Comparison of ENCODE assay signal across 29 cellular contexts in genomic region chr4:24632011-24632410, GRCh38.
"Had no signal": no experiment of that assay in that cellular context is flagged by ENCODE, and none has a peak within 500 bp of the region (broad histone marks: within the 10 kb centered on the region; RNA-seq: fewer than 3 reads in every experiment).

No MANE protein-coding gene starts in this region.

- ATAC-seq: activated CD8-positive, alpha-beta T cell treated with anti-CD3 and anti-CD28 coated beads for 36 hours; activated naive CD8-positive, alpha-beta T cell treated with anti-CD3 and anti-CD28 coated beads, Interleukin-2, amount 50 U/mL, for 24 hours; activated T-cell treated with anti-CD3 and anti-CD28 coated beads, Interleukin-2, amount 50 U/mL, for 4 hours; activated T-cell treated with anti-CD3 and anti-CD28 coated beads, Interleukin-2, amount 50 U/mL, for 72 hours; activated T-helper 17 cell treated with anti-CD3 and anti-CD28 coated beads, Interleukin-2, amount 50 U/mL, for 72 hours had no signal

- H3K4me1 ChIP-seq: ascending aorta had no signal

- H3K27me3 ChIP-seq: ascending aorta, cardiac muscle cell had no signal

- H3K4me3 ChIP-seq: ascending aorta, cardiac muscle cell, coronary artery had no signal

- H3K9me3 ChIP-seq: ascending aorta had no signal

- H3K27ac ChIP-seq: ascending aorta, cardiac muscle cell, coronary artery, VCaP had no signal

- DNase-seq: activated B cell treated with CpG ODN at 0.5 μM for 24 hours; activated CD4-positive, alpha-beta memory T cell treated with anti-CD3 and anti-CD28 coated beads for 36 hours; activated CD4-positive, alpha-beta T cell treated with anti-CD3 and anti-CD28 coated beads for 4 hours; activated CD4-positive, alpha-beta T cell treated with anti-CD3 and anti-CD28 coated beads, Interleukin-2, amount 10 ng/mL, durations not matched to agents 24 days and 14 days; activated CD4-positive, alpha-beta T cell treated with anti-CD3 and anti-CD28 coated beads, Interleukin-2, amount 50 U/mL, for 1 hour; activated CD4-positive, alpha-beta T cell treated with anti-CD3 and anti-CD28 coated beads, Interleukin-2, amount 50 U/mL, for 4 hours; activated CD4-positive, CD25-positive, alpha-beta regulatory T cell treated with anti-CD3 and anti-CD28 coated beads, Interleukin-2, amount 50 U/mL, for 72 hours; activated CD8-positive, alpha-beta memory T cell treated with anti-CD3 and anti-CD28 coated beads, Interleukin-2, amount 50 U/mL, for 4 hours; activated CD8-positive, alpha-beta T cell treated with anti-CD3 and anti-CD28 coated beads for 36 hours; activated effector memory CD4-positive, alpha-beta T cell treated with anti-CD3 and anti-CD28 coated beads, Interleukin-2, amount 50 U/mL, for 16 hours; activated gamma-delta T cell treated with Interleukin-2 at 50 U/mL for 16 hours; activated naive CD4-positive, alpha-beta T cell; activated naive CD4-positive, alpha-beta T cell treated with anti-CD3 and anti-CD28 coated beads for 36 hours; activated naive CD8-positive, alpha-beta T cell treated with anti-CD3 and anti-CD28 coated beads, Interleukin-2, amount 10 ng/mL, durations not matched to agents 7 days and 5 days; activated naive CD8-positive, alpha-beta T cell treated with anti-CD3 and anti-CD28 coated beads, Interleukin-2, amount 50 U/mL, for 24 hours; activated T-cell treated with anti-CD3 and anti-CD28 coated beads for 4 hours; activated T-cell treated with anti-CD3 and anti-CD28 coated beads, Interleukin-2, amount 50 U/mL, for 1 hour; activated T-cell treated with anti-CD3 and anti-CD28 coated beads, Interleukin-2, amount 50 U/mL, for 4 hours; activated T-cell treated with anti-CD3 and anti-CD28 coated beads, Interleukin-2, amount 50 U/mL, for 72 hours; amygdala; anterior cingulate cortex; central memory CD4-positive, alpha-beta T cell; T-helper 2 cell; T-helper 9 cell had no signal

- H3K36me3 ChIP-seq: ascending aorta, cardiac muscle cell had no signal
